Comparison of ENCODE assay signal across 8 cellular contexts in the genomic region with DNA sequence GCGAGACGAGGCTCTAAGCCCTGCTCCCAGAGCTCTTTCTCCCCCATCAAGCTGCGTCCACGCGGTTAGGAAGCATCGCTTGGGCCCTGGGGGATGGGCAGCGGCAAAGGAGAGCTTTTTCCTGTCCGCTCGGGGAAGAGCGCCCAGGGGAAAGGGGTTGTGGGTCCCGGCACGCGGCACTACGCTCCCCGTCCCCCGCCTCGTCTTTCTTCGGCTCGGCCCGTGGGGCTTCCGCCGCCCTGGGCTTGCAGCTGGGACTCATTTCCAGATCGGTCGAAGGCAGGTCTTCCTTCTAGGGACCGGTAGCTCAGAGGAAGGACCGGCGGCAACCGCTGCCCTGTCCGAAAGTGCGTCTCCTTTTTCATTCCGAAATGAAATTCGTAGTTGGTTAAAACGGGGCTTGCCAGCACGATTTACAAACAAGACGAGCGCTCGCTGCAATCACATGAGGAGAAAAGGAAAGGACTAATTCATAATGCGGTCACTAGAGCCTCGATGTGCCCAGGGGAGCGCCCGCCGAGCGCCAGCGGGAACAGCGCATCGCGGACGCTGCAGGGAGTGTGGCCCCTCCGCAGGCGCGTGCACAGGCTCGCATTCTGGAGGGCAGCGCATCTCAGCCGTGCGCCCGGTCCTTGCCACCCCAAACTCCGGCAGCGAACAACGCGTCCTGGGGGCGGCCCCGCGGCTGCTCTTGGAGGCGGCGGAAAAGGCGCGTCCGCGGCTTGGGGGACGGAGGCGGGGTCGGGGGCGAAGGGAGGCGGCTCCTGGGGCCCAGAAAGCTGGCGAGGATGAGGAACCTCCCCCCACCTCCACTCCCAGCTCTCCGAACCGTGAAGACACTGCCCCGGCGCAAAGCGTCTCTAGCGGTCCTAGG. TPM values are rescaled to one million over a fixed set of nuclear protein-coding genes. Genes with fewer than 3 reads are reported as not detected.
DNase-seq lines count a peak whose midpoint lies in the region; ATAC-seq and TF ChIP-seq lines count a peak whose summit lies in the region.

No MANE protein-coding gene starts in this region.

- H3K4me1 ChIP-seq in CD4-positive, alpha-beta memory T cell (ENCODE audit: insufficient read depth, low read length), result peaks cover 64% of the 10 kb centered on the region
- peaks cover 0 to 20% (median 5%) of the 10 kb centered on the region in 4 donors for H3K4me1 ChIP-seq in Peyer's patch
- H3K4me1 ChIP-seq in heart left ventricle, result peaks cover 0 to 55% (median 15%) of the 10 kb centered on the region in 12 donors

- peak; percentile 53 for ATAC-seq in HG03439 (IDR thresholded peaks at IDR 0.05; ENCODE audit: unreplicated experiment)
- ATAC-seq in heart left ventricle, result peak; percentile 41 to 68 (median 62)

- WGBS in heart left ventricle, 4 donors, result 0 to 1% (median 1%) methylated on average over 33 to 81 of the region's 81 CpGs

- CTCF ChIA-PET in CD4-positive, alpha-beta memory T cell (lab: Charles Lee; ENCODE audit: partially characterized antibody), result interaction anchor here (0.9 to 8.8 kb wide), 16 partner anchors 10 to 207 kb away, joined by 3 to 62 read pairs (median 4); partner anchors contain the start of genes NCAPH, NEURL3 and SNRNP200

- no peaks in the 10 kb centered on the region for H3K9me3 Mint-ChIP-seq in CD4-positive, alpha-beta memory T cell
- no peaks in the 10 kb centered on the region for H3K9me3 Mint-ChIP-seq in activated T-helper 2 cell treated with anti-CD3 and anti-CD28 coated beads, Interferon-gamma antibody, Interleukin-2, Interleukin-4, amounts not matched to agents 10 μg/mL and 5 μg/mL and 100 μg/mL, durations not matched to agents 14 hours and 24 hours and 36 hours

- H3K27me3 ChIP-seq in CD4-positive, alpha-beta memory T cell (ENCODE audit: insufficient read depth, low read length), result no peaks in the 10 kb centered on the region
- H3K27me3 ChIP-seq in Peyer's patch, result peaks cover 0 to 8% of the 10 kb centered on the region in 2 donors
- peaks cover 0 to 54% (median 11%) of the 10 kb centered on the region in 9 donors for H3K27me3 ChIP-seq in heart left ventricle

- peak; percentile 79 to 88 (median 82) for DNase-seq in CD4-positive, alpha-beta memory T cell
- DNase-seq in GM19238 (ENCODE audit: insufficient read length, low spot score) (peak; percentile 84), Peyer's patch (peak; percentile 62 to 91 (median 86)), heart left ventricle (peak; percentile 41 to 86 (median 61)), retina (peak; percentile 91), cortex of kidney (lab: John Stamatoyannopoulos, UW) (no peak)
- DNase-seq in activated T-helper 2 cell treated with anti-CD3 and anti-CD28 coated beads, Interferon-gamma antibody, Interleukin-2, Interleukin-4, amounts not matched to agents 10 μg/mL and 5 μg/mL and 100 μg/mL, durations not matched to agents 14 hours and 24 hours and 36 hours (ENCODE audit: low spot score), result peak; percentile 87

- H3K36me3 Mint-ChIP-seq in CD4-positive, alpha-beta memory T cell, result peaks cover 4 to 15% of the 10 kb centered on the region in 2 donors
- peaks cover 30% of the 10 kb centered on the region for H3K36me3 Mint-ChIP-seq in activated T-helper 2 cell treated with anti-CD3 and anti-CD28 coated beads, Interferon-gamma antibody, Interleukin-2, Interleukin-4, amounts not matched to agents 10 μg/mL and 5 μg/mL and 100 μg/mL, durations not matched to agents 14 hours and 24 hours and 36 hours (ENCODE audit: low read depth)

- H3K27ac Mint-ChIP-seq in CD4-positive, alpha-beta memory T cell, result peak overlapping the region; percentile 57 to 97 (median 89)
- H3K27ac Mint-ChIP-seq in activated T-helper 2 cell treated with anti-CD3 and anti-CD28 coated beads, Interferon-gamma antibody, Interleukin-2, Interleukin-4, amounts not matched to agents 10 μg/mL and 5 μg/mL and 100 μg/mL, durations not matched to agents 14 hours and 24 hours and 36 hours, result peak overlapping the region; percentile 88

- peak in 1 of 2 donors; percentile 26 for TF ChIP-seq POLR2A in Peyer's patch (IDR thresholded peaks at IDR 0.05)
- TF ChIP-seq POLR2A in heart left ventricle (IDR thresholded peaks at IDR 0.05), result no peak

- peak overlapping the region; percentile 76 to 77 for H3K4me3 ChIP-seq in CD4-positive, alpha-beta memory T cell (ENCODE audit: low read length in 2 of 2)
- H3K4me3 ChIP-seq in Peyer's patch, result peak overlapping the region; percentile 46 to 69 (median 64)
- peak overlapping the region; percentile 50 to 78 (median 66) for H3K4me3 ChIP-seq in heart left ventricle

- H3K4me3 Mint-ChIP-seq in CD4-positive, alpha-beta memory T cell, result peak overlapping the region; percentile 88 to 95 (median 92)
- peak overlapping the region; percentile 88 for H3K4me3 Mint-ChIP-seq in activated T-helper 2 cell treated with anti-CD3 and anti-CD28 coated beads, Interferon-gamma antibody, Interleukin-2, Interleukin-4, amounts not matched to agents 10 μg/mL and 5 μg/mL and 100 μg/mL, durations not matched to agents 14 hours and 24 hours and 36 hours (ENCODE audit: low read depth)

- H3K9me3 ChIP-seq in CD4-positive, alpha-beta memory T cell (ENCODE audit: control insufficient read depth in 1 of 2, low read length in 2 of 2), result no peaks in the 10 kb centered on the region
- no peaks in the 10 kb centered on the region for H3K9me3 ChIP-seq in Peyer's patch
- no peaks in the 10 kb centered on the region for H3K9me3 ChIP-seq in heart left ventricle

- POLR2A ChIA-PET in CD4-positive, alpha-beta memory T cell (lab: Charles Lee; ENCODE audit: partially characterized antibody), result interaction anchor here (0.5 to 13.7 kb wide), 23 partner anchors 10 to 494 kb away, joined by 3 to 178 read pairs (median 4); partner anchors contain the start of genes CIAO1, NCAPH, SNRNP200 and STARD7

- intact Hi-C loops in CD4-positive, alpha-beta memory T cell (cut with micrococcal nuclease), result loop anchor here (1.0 kb wide), 2 partner anchors 16 to 24 kb away; partner anchors contain the start of gene SNRNP200
- intact Hi-C loops in activated T-helper 2 cell treated with anti-CD3 and anti-CD28 coated beads, Interferon-gamma antibody, Interleukin-2, Interleukin-4, amounts not matched to agents 10 μg/mL and 5 μg/mL and 100 μg/mL, durations not matched to agents 14 hours and 24 hours and 36 hours (cut with micrococcal nuclease), result loop anchor here (1.0 to 10.0 kb wide), 6 partner anchors 16 to 279 kb away; partner anchors contain the start of genes ARID5A, DUSP2, SNRNP200 and STARD7
- intact Hi-C loops in heart left ventricle (cut with DNase I), result no loop called here

- H3K36me3 ChIP-seq in CD4-positive, alpha-beta memory T cell (ENCODE audit: insufficient read depth, low read length), result no peaks in the 10 kb centered on the region
- H3K36me3 ChIP-seq in Peyer's patch (no peaks in the 10 kb centered on the region), heart left ventricle (no peaks in the 10 kb centered on the region)

- H3K27ac ChIP-seq in CD4-positive, alpha-beta memory T cell (ENCODE audit: low read depth, low read length), result peak overlapping the region; percentile 72
- H3K27ac ChIP-seq in Peyer's patch (peak overlapping the region; percentile 51 to 85 (median 66)), heart left ventricle (peak overlapping the region in 11 of 12 donors; percentile 26 to 81 (median 64))

- H3K4me1 Mint-ChIP-seq in CD4-positive, alpha-beta memory T cell, result peaks cover 38 to 75% (median 58%) of the 10 kb centered on the region in 4 donors
- H3K4me1 Mint-ChIP-seq in activated T-helper 2 cell treated with anti-CD3 and anti-CD28 coated beads, Interferon-gamma antibody, Interleukin-2, Interleukin-4, amounts not matched to agents 10 μg/mL and 5 μg/mL and 100 μg/mL, durations not matched to agents 14 hours and 24 hours and 36 hours (ENCODE audit: low read depth), result peaks cover 54% of the 10 kb centered on the region

- H3K27me3 Mint-ChIP-seq in CD4-positive, alpha-beta memory T cell, result no peaks in the 10 kb centered on the region
- no peaks in the 10 kb centered on the region for H3K27me3 Mint-ChIP-seq in activated T-helper 2 cell treated with anti-CD3 and anti-CD28 coated beads, Interferon-gamma antibody, Interleukin-2, Interleukin-4, amounts not matched to agents 10 μg/mL and 5 μg/mL and 100 μg/mL, durations not matched to agents 14 hours and 24 hours and 36 hours (ENCODE audit: low read depth)

- TF ChIP-seq CTCF in Peyer's patch (IDR thresholded peaks at IDR 0.05), result no peak
- no peak for TF ChIP-seq CTCF in heart left ventricle (IDR thresholded peaks at IDR 0.05)

RNA-seq across cellular contexts. Expression of gene ITPRIPL1, which starts 3.6 kb away (rescaled TPM):
- total RNA-seq in CD4-positive, alpha-beta memory T cell, result 10 to 100 TPM; 11.5 to 11.7 TPM
- polyA plus RNA-seq in CD4-positive, alpha-beta memory T cell, result 10 to 100 TPM; 10.0 to 10.3 TPM
- total RNA-seq in Peyer's patch, result 1 to 10 TPM in 2 of 4 donors, not detected in 2; 1.1 to 1.3 TPM
- total RNA-seq in activated T-helper 2 cell treated with anti-CD3 and anti-CD28 coated beads, Interferon-gamma antibody, Interleukin-2, Interleukin-4, amounts not matched to agents 10 μg/mL and 5 μg/mL and 100 μg/mL, durations not matched to agents 14 hours and 24 hours and 36 hours, result 44.8 and 45.0 TPM in 2 replicates
- 1 to 10 TPM in 7 of 9 donors, under 1 TPM in 2; 0.65 to 3.8 (median 1.5) TPM for total RNA-seq in heart left ventricle
- polyA plus RNA-seq in heart left ventricle, result under 1 TPM; 0.80 to 0.83 TPM

RNA-seq across cellular contexts. Expression of gene NCAPH, which starts 14.1 kb away (rescaled TPM):
- total RNA-seq in CD4-positive, alpha-beta memory T cell, result 1 to 10 TPM; 5.4 to 7.7 TPM
- polyA plus RNA-seq in CD4-positive, alpha-beta memory T cell, result 1 to 10 TPM in 1 of 2 donors, under 1 TPM in 1; 0.20 to 1.2 TPM
- total RNA-seq in Peyer's patch, result 10 to 100 TPM in 1 of 4 donors, 1 to 10 TPM in 3; 1.1 to 17.3 (median 2.2) TPM
- total RNA-seq in activated T-helper 2 cell treated with anti-CD3 and anti-CD28 coated beads, Interferon-gamma antibody, Interleukin-2, Interleukin-4, amounts not matched to agents 10 μg/mL and 5 μg/mL and 100 μg/mL, durations not matched to agents 14 hours and 24 hours and 36 hours, result 62.1 and 63.3 TPM in 2 replicates
- 1 to 10 TPM in 1 of 9 donors, under 1 TPM in 8; 0.19 to 7.4 (median 0.48) TPM for total RNA-seq in heart left ventricle
- under 1 TPM; 0.46 to 0.64 TPM for polyA plus RNA-seq in heart left ventricle

RNA-seq across cellular contexts. Expression of gene SNRNP200, which starts 16.1 kb away (rescaled TPM):
- total RNA-seq in CD4-positive, alpha-beta memory T cell, result 100 to 1,000 TPM; 225 to 227 TPM
- 10 to 100 TPM; 53.6 to 84.8 TPM for polyA plus RNA-seq in CD4-positive, alpha-beta memory T cell
- total RNA-seq in Peyer's patch (100 to 1,000 TPM in 3 of 4 donors, 10 to 100 TPM in 1; 96.7 to 189 (median 119) TPM), heart left ventricle (10 to 100 TPM; 54.6 to 85.5 (median 66.6) TPM)
- 191 TPM in 2 replicates for total RNA-seq in activated T-helper 2 cell treated with anti-CD3 and anti-CD28 coated beads, Interferon-gamma antibody, Interleukin-2, Interleukin-4, amounts not matched to agents 10 μg/mL and 5 μg/mL and 100 μg/mL, durations not matched to agents 14 hours and 24 hours and 36 hours
- polyA plus RNA-seq in heart left ventricle, result 10 to 100 TPM; 38.8 to 71.2 TPM

RNA-seq across cellular contexts. Expression of gene CIAO1, which starts 55.4 kb away (rescaled TPM):
- total RNA-seq in CD4-positive, alpha-beta memory T cell, result 10 to 100 TPM; 78.3 to 87.3 TPM
- 100 to 1,000 TPM in 1 of 2 donors, 10 to 100 TPM in 1; 94.3 to 111 TPM for polyA plus RNA-seq in CD4-positive, alpha-beta memory T cell
- 100 to 1,000 TPM; 131 to 189 (median 154) TPM for total RNA-seq in Peyer's patch
- total RNA-seq in activated T-helper 2 cell treated with anti-CD3 and anti-CD28 coated beads, Interferon-gamma antibody, Interleukin-2, Interleukin-4, amounts not matched to agents 10 μg/mL and 5 μg/mL and 100 μg/mL, durations not matched to agents 14 hours and 24 hours and 36 hours, result 93.9 and 94.7 TPM in 2 replicates
- 100 to 1,000 TPM in 2 of 9 donors, 10 to 100 TPM in 7; 57.7 to 109 (median 68.7) TPM for total RNA-seq in heart left ventricle
- 10 to 100 TPM; 20.5 to 94.0 TPM for polyA plus RNA-seq in heart left ventricle

RNA-seq across cellular contexts. Expression of gene TMEM127, which starts 55.7 kb away (rescaled TPM):
- total RNA-seq in CD4-positive, alpha-beta memory T cell, result 10 to 100 TPM; 45.1 to 45.6 TPM
- polyA plus RNA-seq in CD4-positive, alpha-beta memory T cell, result 10 to 100 TPM; 27.3 to 46.0 TPM
- total RNA-seq in Peyer's patch, result 10 to 100 TPM; 25.6 to 81.4 (median 67.1) TPM
- 29.0 and 30.4 TPM in 2 replicates for total RNA-seq in activated T-helper 2 cell treated with anti-CD3 and anti-CD28 coated beads, Interferon-gamma antibody, Interleukin-2, Interleukin-4, amounts not matched to agents 10 μg/mL and 5 μg/mL and 100 μg/mL, durations not matched to agents 14 hours and 24 hours and 36 hours
- 100 to 1,000 TPM in 5 of 9 donors, 10 to 100 TPM in 4; 71.8 to 134 (median 103) TPM for total RNA-seq in heart left ventricle
- polyA plus RNA-seq in heart left ventricle, result 100 to 1,000 TPM in 1 of 2 donors, 10 to 100 TPM in 1; 18.6 to 124 TPM

Comparison
In these comparisons a context has a peak if more than half of its experiments do, and no peak if none do; other contexts are left out.
1. intact Hi-C loops: an anchor here in CD4-positive, alpha-beta memory T cell (1.0 kb wide) and activated T-helper 2 cell treated with anti-CD3 and anti-CD28 coated beads, Interferon-gamma antibody, Interleukin-2, Interleukin-4, amounts not matched to agents 10 μg/mL and 5 μg/mL and 100 μg/mL, durations not matched to agents 14 hours and 24 hours and 36 hours (1.0 to 10.0 kb wide); none called in heart left ventricle.